In genomic region chr11:2419638-2420501, GRCh38 we compare ENCODE assay signal across 1 cellular context.
TF ChIP-seq lines count a peak whose summit lies in the region.

No MANE protein-coding gene starts in this region.

TF ChIP-seq in HepG2, 621 proteins besides CTCF, POLR2A, EP300 and RAD21 (continued from another document and continues in another):
- peak; percentile 39; the same call in 1 of the 2 replicates for TF ChIP-seq CSRNP1 (CRISPR knock-in tag; IDR thresholded peaks at IDR 0.05)
- no peak for TF ChIP-seq NR1H2 (CRISPR knock-in tag; IDR thresholded peaks at IDR 0.05; ENCODE audit: borderline replicate concordance, low read depth)
- TF ChIP-seq GABPA (IDR thresholded peaks at IDR 0.05; ENCODE audit: low read depth, low read length) = peak; percentile 28; the same call in 1 of the 2 replicates
- peak; percentile 85 for TF ChIP-seq GABPA (CRISPR knock-in tag; IDR thresholded peaks at IDR 0.05; ENCODE audit: low read depth)
- TF ChIP-seq LBX2 (CRISPR knock-in tag; IDR thresholded peaks at IDR 0.05; ENCODE audit: borderline replicate concordance) = no peak
- no peak for TF ChIP-seq ZIK1 (CRISPR knock-in tag; IDR thresholded peaks at IDR 0.05; ENCODE audit: borderline replicate concordance, low read depth)
- 0 out of 2 replicates have a peak, but pooled peaks have one; percentile 26 for TF ChIP-seq ZNF263 (CRISPR knock-in tag; IDR thresholded peaks at IDR 0.05)
- no peak for TF ChIP-seq ZFP36L2 (CRISPR knock-in tag; IDR thresholded peaks at IDR 0.05)
- TF ChIP-seq KDM2A (CRISPR knock-in tag; IDR thresholded peaks at IDR 0.05; ENCODE audit: borderline replicate concordance, low read depth) = peak; percentile 78
- no peak for TF ChIP-seq NCOR1 (IDR thresholded peaks at IDR 0.05; ENCODE audit: borderline replicate concordance, low read length)
- TF ChIP-seq ZNF333 (CRISPR knock-in tag; IDR thresholded peaks at IDR 0.05; ENCODE audit: borderline replicate concordance) = no peak
- TF ChIP-seq HOXA3 (CRISPR knock-in tag; IDR thresholded peaks at IDR 0.05) = peak; percentile 42; the same call in 1 of the 2 replicates
- TF ChIP-seq SALL1 (CRISPR knock-in tag; IDR thresholded peaks at IDR 0.05) = peak; percentile 47; the same call in 1 of the 2 replicates
- TF ChIP-seq GABPB1 (CRISPR knock-in tag; IDR thresholded peaks at IDR 0.05) = peak; percentile 78
- TF ChIP-seq ZNF180 (CRISPR knock-in tag; IDR thresholded peaks at IDR 0.05; ENCODE audit: borderline replicate concordance, low read depth) = no peak
- TF ChIP-seq ZBTB37 (CRISPR knock-in tag; IDR thresholded peaks at IDR 0.05) = no peak
- TF ChIP-seq PREB (CRISPR knock-in tag; IDR thresholded peaks at IDR 0.05) = no peak
- no peak for TF ChIP-seq ZC3H13 (CRISPR knock-in tag; IDR thresholded peaks at IDR 0.05)
- TF ChIP-seq ZNF142 (CRISPR knock-in tag; IDR thresholded peaks at IDR 0.05) = no peak
- no peak for TF ChIP-seq ZNF33B (CRISPR knock-in tag; IDR thresholded peaks at IDR 0.05)
- no peak for TF ChIP-seq ZNF609 (CRISPR knock-in tag; IDR thresholded peaks at IDR 0.05; ENCODE audit: borderline replicate concordance)
- no peak for TF ChIP-seq FOXM1 (CRISPR knock-in tag; IDR thresholded peaks at IDR 0.05)
- TF ChIP-seq FOXK1 (CRISPR knock-in tag; IDR thresholded peaks at IDR 0.05; ENCODE audit: borderline replicate concordance, low read depth) = 0 out of 2 replicates have a peak, but pooled peaks have one; percentile 10
- peak; percentile 3; the same call in 1 of the 2 replicates for TF ChIP-seq ATF7-NPFF (CRISPR knock-in tag; IDR thresholded peaks at IDR 0.05; ENCODE audit: low read depth)
- no peak for TF ChIP-seq ZNF619 (CRISPR knock-in tag; IDR thresholded peaks at IDR 0.05)
- TF ChIP-seq YEATS2 (CRISPR knock-in tag; IDR thresholded peaks at IDR 0.05; ENCODE audit: borderline replicate concordance) = peak; percentile 77; the same call in 1 of the 2 replicates
- TF ChIP-seq SP1 (IDR thresholded peaks at IDR 0.05) = no peak
- TF ChIP-seq SP1 (CRISPR knock-in tag; IDR thresholded peaks at IDR 0.05) = 0 out of 2 replicates have a peak, but pooled peaks have one; percentile 12
- no peak for TF ChIP-seq ZKSCAN8 (CRISPR knock-in tag; IDR thresholded peaks at IDR 0.05; ENCODE audit: borderline replicate concordance)
- peak; percentile 54 for TF ChIP-seq MAX (IDR thresholded peaks at IDR 0.05)
- peak; percentile 61 for TF ChIP-seq IRF2 (CRISPR knock-in tag; IDR thresholded peaks at IDR 0.05)
- peak; percentile 26; the same call in 1 of the 2 replicates for TF ChIP-seq ELF1 (CRISPR knock-in tag; IDR thresholded peaks at IDR 0.05)
- TF ChIP-seq BRD4 (CRISPR knock-in tag; IDR thresholded peaks at IDR 0.05) = no peak
- TF ChIP-seq ZSCAN31 (CRISPR knock-in tag; IDR thresholded peaks at IDR 0.05; ENCODE audit: low read depth) = no peak
- TF ChIP-seq GMEB1 (CRISPR knock-in tag; IDR thresholded peaks at IDR 0.05; ENCODE audit: borderline replicate concordance) = peak; percentile 56; the same call in 1 of the 2 replicates
- no peak for TF ChIP-seq THAP7 (CRISPR knock-in tag; IDR thresholded peaks at IDR 0.05)
- TF ChIP-seq AFF4 (CRISPR knock-in tag; IDR thresholded peaks at IDR 0.05) = no peak
